Comparison of ENCODE assay signal across 8 cellular contexts in genomic region chr10:46786518-46787320, GRCh38.
DNase-seq lines count a peak whose midpoint lies in the region; ATAC-seq and TF ChIP-seq lines count a peak whose summit lies in the region.
"Not testable (repeated sequence)": the region's sequence is repeated elsewhere in the genome, so short reads cannot be mapped to it uniquely, and the experiment has no call there.

No MANE protein-coding gene starts in this region.

- peak overlapping the region; percentile 97 for H3K4me3 Mint-ChIP-seq in osteocyte (ENCODE audit: unreplicated experiment)

- peak overlapping the region; percentile 74 for H3K4me3 ChIP-seq in GM06990 (replicated peaks; ENCODE audit: low read depth, low read length)
- peak overlapping the region; percentile 65 for H3K4me3 ChIP-seq in thymus (ENCODE audit: low read length)

- H3K27ac ChIP-seq in thymus (ENCODE audit: low read depth), result not testable (repeated sequence)

- ATAC-seq in HG02610 (IDR thresholded peaks at IDR 0.05; ENCODE audit: unreplicated experiment) (peak; percentile 62), left cardiac atrium (peak; percentile 90 to 94)

- not testable (repeated sequence) for H3K27me3 Mint-ChIP-seq in osteocyte (ENCODE audit: unreplicated experiment)

- intact Hi-C loops in left cardiac atrium (cut with DNase I), result not testable (repeated sequence)

- H3K4me1 ChIP-seq in thymus (ENCODE audit: control insufficient read depth, insufficient read depth, low read length), result not testable (repeated sequence)

- not testable (repeated sequence) for H3K9me3 Mint-ChIP-seq in osteocyte (ENCODE audit: unreplicated experiment)

- H3K27me3 ChIP-seq in GM06990 (replicated peaks; ENCODE audit: control insufficient read depth, insufficient read depth, low read length); thymus (ENCODE audit: control insufficient read depth, insufficient read depth): not testable (repeated sequence)

- DNase-seq in GM06990 (ENCODE audit: extremely low read depth, insufficient read length) (peak; percentile 78), NCI-H1092 treated with DMSO at 0.1 percent for 48 hours (lab: John Stamatoyannopoulos, UW) (peak; percentile 52), T-helper 1 cell (peak in 4 of 5 donors; percentile 10 to 80 (median 15)), amniotic epithelial cell (ENCODE audit: low read depth) (peak; percentile 43), left cardiac atrium (peak; percentile 72), osteocyte (ENCODE audit: extremely low spot score, unreplicated experiment) (peak; percentile 86)

- not testable (repeated sequence) for H3K9me3 ChIP-seq in thymus (ENCODE audit: control insufficient read depth)

- not testable (repeated sequence) for H3K36me3 Mint-ChIP-seq in osteocyte (ENCODE audit: unreplicated experiment)

- WGBS in thymus, result 0% methylated on average over 45 of the region's 62 CpGs

- not testable (repeated sequence) for H3K36me3 ChIP-seq in GM06990 (ENCODE audit: control insufficient read depth, insufficient read depth, low read length); thymus (ENCODE audit: control insufficient read depth, insufficient read depth)

- TF ChIP-seq CTCF in GM06990 (IDR thresholded peaks at IDR 0.05; ENCODE audit: insufficient read depth, low read length, poor library complexity, severe bottlenecking); osteocyte (IDR thresholded peaks at IDR 0.05): not testable (repeated sequence)

- peaks cover 12% of the 10 kb centered on the region for H3K4me1 Mint-ChIP-seq in osteocyte (ENCODE audit: unreplicated experiment)

- H3K27ac Mint-ChIP-seq in osteocyte (ENCODE audit: unreplicated experiment), result peak overlapping the region; percentile 98

Comparison
In these comparisons a context has a peak if more than half of its experiments do, and no peak if none do; other contexts are left out.
1. DNase-seq: peak in every context shown above with its lines; median percentile 86 in osteocyte; 78 in GM06990; 72 in left cardiac atrium; 52 in NCI-H1092 treated with DMSO at 0.1 percent for 48 hours; 43 in amniotic epithelial cell; 15 in T-helper 1 cell.